ENCODE assay signal across 1 cellular context in the genomic region with DNA sequence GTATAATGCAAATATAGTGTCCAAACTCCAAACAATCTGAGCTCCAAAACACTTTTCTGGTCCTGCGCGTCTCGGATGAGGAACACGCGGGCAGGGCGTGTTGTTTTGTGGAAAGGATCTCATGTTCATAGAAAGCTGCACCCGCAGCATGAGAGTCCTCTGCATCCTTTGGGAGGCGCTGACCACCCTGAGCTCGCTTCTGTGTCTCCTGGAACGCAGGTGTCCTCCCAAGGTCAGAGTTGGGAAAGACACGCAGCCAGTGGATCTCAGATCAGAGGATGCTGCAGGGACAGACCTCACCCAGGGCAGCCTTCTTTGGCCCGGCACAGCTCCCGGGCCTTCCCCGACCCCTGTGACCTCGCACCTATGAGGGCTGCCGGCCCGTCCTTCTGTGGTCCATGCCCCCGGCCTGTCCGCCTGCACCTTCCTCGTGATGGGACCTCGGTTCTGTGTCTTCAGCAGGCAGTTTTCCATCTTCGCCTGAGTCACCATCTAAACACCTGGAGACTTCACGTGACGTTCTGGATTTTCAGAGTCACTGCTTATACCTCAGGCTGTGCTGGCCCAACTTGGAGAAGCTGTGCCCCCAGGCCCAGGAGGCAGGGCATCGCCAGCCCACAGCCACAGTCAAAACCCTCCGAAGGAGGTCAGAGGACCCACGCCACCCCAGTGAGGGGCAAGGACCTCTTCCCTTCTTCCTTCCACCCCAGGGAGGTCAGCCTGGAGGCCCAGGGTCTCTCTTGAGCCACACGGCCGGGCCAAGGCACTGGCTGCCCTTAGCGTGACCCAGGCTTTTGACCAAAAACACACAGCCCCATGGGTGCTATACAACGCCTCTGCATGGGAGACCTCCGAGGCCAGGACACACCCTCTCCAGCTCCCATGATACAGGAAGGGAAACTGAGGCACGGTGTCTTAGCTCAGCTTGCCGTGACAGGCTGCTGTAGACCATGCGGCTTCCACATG.
TF ChIP-seq lines count a peak whose summit lies in the region.

No MANE protein-coding gene starts in this region.

TF ChIP-seq in GM23338, 12 proteins besides CTCF, POLR2A, EP300 and RAD21 (continued from another document):
- TF ChIP-seq POLR2AphosphoS5 (IDR thresholded peaks at IDR 0.05; ENCODE audit: low read depth) = no peak
- no peak for TF ChIP-seq STAT1 (IDR thresholded peaks at IDR 0.05; ENCODE audit: unreplicated experiment)
- no peak for TF ChIP-seq CREB1 (CRISPR knock-in tag; IDR thresholded peaks at IDR 0.05; ENCODE audit: low read depth)
- TF ChIP-seq ZNF331 (CRISPR knock-in tag; IDR thresholded peaks at IDR 0.05; ENCODE audit: low read depth) = no peak
- TF ChIP-seq EZH2phosphoT487 (IDR thresholded peaks at IDR 0.05; ENCODE audit: unreplicated experiment) = no peak
- no peak for TF ChIP-seq JUNB (IDR thresholded peaks at IDR 0.05; ENCODE audit: unreplicated experiment)
